ENCODE assay signal across 19 cellular contexts in the genomic region with DNA sequence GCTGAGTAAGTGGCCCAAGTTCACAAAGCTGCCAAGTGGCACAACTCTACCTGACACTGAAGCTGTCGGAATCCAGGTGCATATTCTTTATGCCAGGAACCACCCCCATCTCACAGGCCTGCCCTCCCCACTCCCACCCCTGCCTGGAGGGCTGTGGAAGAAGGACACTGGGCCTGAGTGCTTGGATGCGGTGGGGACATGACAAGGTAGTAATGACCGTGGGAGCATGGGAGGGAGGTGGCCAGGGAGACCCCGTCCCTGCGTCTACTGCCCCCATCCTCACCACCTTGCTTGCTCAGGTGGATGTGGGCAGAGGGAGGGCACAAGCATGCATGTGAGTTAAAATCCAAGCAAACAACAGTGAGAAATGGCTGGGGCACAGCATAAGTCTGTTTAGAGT. TPM values are rescaled to one million over a fixed set of nuclear protein-coding genes. Genes with fewer than 3 reads are reported as not detected.
DNase-seq lines count a peak whose midpoint lies in the region; ATAC-seq and TF ChIP-seq lines count a peak whose summit lies in the region.
"Had no signal": no experiment of that assay in that cellular context is flagged by ENCODE, and none has a peak within 500 bp of the region (broad histone marks: within the 10 kb centered on the region; RNA-seq: fewer than 3 reads in every experiment).

No MANE protein-coding gene starts in this region.

- no peak overlapping the region for H3K27ac Mint-ChIP-seq in T-helper 2 cell treated with Interferon-gamma antibody and Interleukin-4, amounts not matched to agents 5 μg/mL and 100 μg/mL, for 36 hours
- peak overlapping the region; percentile 62 for H3K27ac Mint-ChIP-seq in neural progenitor cell
- H3K27ac Mint-ChIP-seq in stimulated activated naive CD8-positive, alpha-beta T cell treated with anti-CD3 and anti-CD28 coated beads, Interleukin-15, amount 100 ng/mL, for 72 hours = no peak overlapping the region
- H3K27ac Mint-ChIP-seq in activated T-cell treated with anti-CD3 and anti-CD28 coated beads, Interleukin-2, amount 50 U/mL, for 72 hours = no peak overlapping the region
- H3K27ac Mint-ChIP-seq: CD4-positive, alpha-beta T cell; GM23338; HFFc6 had no signal

- H3K27ac ChIP-seq in neural progenitor cell = no peak overlapping the region
- H3K27ac ChIP-seq: 22Rv1, A549, C4-2B had no signal

- ATAC-seq in stimulated activated naive CD8-positive, alpha-beta T cell treated with anti-CD3 and anti-CD28 coated beads, Interleukin-15, amount 100 ng/mL, for 72 hours = peak; percentile 16
- no peak for ATAC-seq in left lobe of liver
- no peak for ATAC-seq in activated T-cell treated with anti-CD3 and anti-CD28 coated beads, Interleukin-2, amount 50 U/mL, for 72 hours (replicated peaks in 1 of 2)
- no peak for ATAC-seq in HG03442 (IDR thresholded peaks at IDR 0.05; ENCODE audit: unreplicated experiment)
- ATAC-seq: A549, GM23338, HCT116 had no signal

- no peaks in the 10 kb centered on the region for H3K36me3 ChIP-seq in neural progenitor cell

- H2AFZ ChIP-seq in neural progenitor cell (replicated peaks) = no peak overlapping the region
- H2AFZ ChIP-seq: GM23338 had no signal

- peaks cover 6% of the 10 kb centered on the region for H3K4me1 Mint-ChIP-seq in T-helper 2 cell treated with Interferon-gamma antibody and Interleukin-4, amounts not matched to agents 5 μg/mL and 100 μg/mL, for 36 hours (ENCODE audit: low read depth)
- peaks cover 35% of the 10 kb centered on the region for H3K4me1 Mint-ChIP-seq in neural progenitor cell
- no peaks in the 10 kb centered on the region for H3K4me1 Mint-ChIP-seq in stimulated activated naive CD8-positive, alpha-beta T cell treated with anti-CD3 and anti-CD28 coated beads, Interleukin-15, amount 100 ng/mL, for 72 hours
- H3K4me1 Mint-ChIP-seq in activated T-cell treated with anti-CD3 and anti-CD28 coated beads, Interleukin-2, amount 50 U/mL, for 72 hours (ENCODE audit: low read depth) = no peaks in the 10 kb centered on the region
- H3K4me1 Mint-ChIP-seq: GM23338 had no signal

- no peak overlapping the region for H3K4me3 ChIP-seq in neural progenitor cell
- H3K4me3 ChIP-seq: A549, GM23338 had no signal

- no peaks in the 10 kb centered on the region for H3K4me1 ChIP-seq in neural progenitor cell
- H3K4me1 ChIP-seq: A549 had no signal

- H3K4me2 ChIP-seq in neural progenitor cell = no peak overlapping the region
- H3K4me2 ChIP-seq: A549, GM23338 had no signal

- no peaks in the 10 kb centered on the region for H3K27me3 ChIP-seq in neural progenitor cell

- H3K9me3 Mint-ChIP-seq in T-helper 2 cell treated with Interferon-gamma antibody and Interleukin-4, amounts not matched to agents 5 μg/mL and 100 μg/mL, for 36 hours = peaks cover 20% of the 10 kb centered on the region
- H3K9me3 Mint-ChIP-seq in neural progenitor cell = peaks cover 24% of the 10 kb centered on the region
- peaks cover 16 to 22% of the 10 kb centered on the region in 2 donors for H3K9me3 Mint-ChIP-seq in stimulated activated naive CD8-positive, alpha-beta T cell treated with anti-CD3 and anti-CD28 coated beads, Interleukin-15, amount 100 ng/mL, for 72 hours
- H3K9me3 Mint-ChIP-seq in activated T-cell treated with anti-CD3 and anti-CD28 coated beads, Interleukin-2, amount 50 U/mL, for 72 hours = peaks cover 7 to 8% of the 10 kb centered on the region in 2 donors

- H4K20me1 ChIP-seq in neural progenitor cell (ENCODE audit: low read depth) = no peaks in the 10 kb centered on the region

- no peak overlapping the region for H3K4me3 Mint-ChIP-seq in T-helper 2 cell treated with Interferon-gamma antibody and Interleukin-4, amounts not matched to agents 5 μg/mL and 100 μg/mL, for 36 hours
- no peak overlapping the region for H3K4me3 Mint-ChIP-seq in neural progenitor cell
- no peak overlapping the region for H3K4me3 Mint-ChIP-seq in stimulated activated naive CD8-positive, alpha-beta T cell treated with anti-CD3 and anti-CD28 coated beads, Interleukin-15, amount 100 ng/mL, for 72 hours
- H3K4me3 Mint-ChIP-seq in activated T-cell treated with anti-CD3 and anti-CD28 coated beads, Interleukin-2, amount 50 U/mL, for 72 hours = no peak overlapping the region
- H3K4me3 Mint-ChIP-seq: CD4-positive, alpha-beta T cell; GM23338; HFFc6 had no signal

- peaks cover 12% of the 10 kb centered on the region for H3K27me3 Mint-ChIP-seq in T-helper 2 cell treated with Interferon-gamma antibody and Interleukin-4, amounts not matched to agents 5 μg/mL and 100 μg/mL, for 36 hours (ENCODE audit: low read depth)
- no peaks in the 10 kb centered on the region for H3K27me3 Mint-ChIP-seq in neural progenitor cell (ENCODE audit: insufficient read depth, low read depth)
- peaks cover 29% of the 10 kb centered on the region for H3K27me3 Mint-ChIP-seq in stimulated activated naive CD8-positive, alpha-beta T cell treated with anti-CD3 and anti-CD28 coated beads, Interleukin-15, amount 100 ng/mL, for 72 hours
- peaks cover 16% of the 10 kb centered on the region for H3K27me3 Mint-ChIP-seq in activated T-cell treated with anti-CD3 and anti-CD28 coated beads, Interleukin-2, amount 50 U/mL, for 72 hours (ENCODE audit: low read depth)

- H3K9me3 ChIP-seq in neural progenitor cell (ENCODE audit: low read depth) = peaks cover 7% of the 10 kb centered on the region
- H3K9me3 ChIP-seq: A549 had no signal

- TF ChIP-seq CTCF in neural progenitor cell (IDR thresholded peaks at IDR 0.05) = no peak

- DNase-seq in T-helper 2 cell treated with Interferon-gamma antibody and Interleukin-4, amounts not matched to agents 5 μg/mL and 100 μg/mL, for 36 hours (ENCODE audit: low spot score) = peak; percentile 0
- DNase-seq in T-helper 2 cell (no peak), islet precursor cell (peak; percentile 27), neural progenitor cell (ENCODE audit: low spot score) (no peak), left lobe of liver (ENCODE audit: low spot score) (no peak)
- DNase-seq in stimulated activated naive CD8-positive, alpha-beta T cell treated with anti-CD3 and anti-CD28 coated beads, Interleukin-15, amount 100 ng/mL, for 72 hours = no peak
- no peak for DNase-seq in activated T-cell treated with anti-CD3 and anti-CD28 coated beads, Interleukin-2, amount 50 U/mL, for 72 hours
- DNase-seq: AML-193; CD4-positive, alpha-beta T cell; DMS153; DMS79; GDM1; HFFc6 had no signal

- no peaks in the 10 kb centered on the region for H3K36me3 Mint-ChIP-seq in T-helper 2 cell treated with Interferon-gamma antibody and Interleukin-4, amounts not matched to agents 5 μg/mL and 100 μg/mL, for 36 hours (ENCODE audit: low read depth)
- H3K36me3 Mint-ChIP-seq in neural progenitor cell = peaks cover 2% of the 10 kb centered on the region
- H3K36me3 Mint-ChIP-seq in activated T-cell treated with anti-CD3 and anti-CD28 coated beads, Interleukin-2, amount 50 U/mL, for 72 hours (ENCODE audit: insufficient read depth in 2 of 2) = peaks cover 1 to 5% of the 10 kb centered on the region in 2 donors

- H3K9ac ChIP-seq in neural progenitor cell = no peak overlapping the region

- no peaks in the 10 kb centered on the region for H3F3A ChIP-seq in neural progenitor cell (ENCODE audit: low read depth)

- no peaks in the 10 kb centered on the region for H3K79me2 ChIP-seq in neural progenitor cell (ENCODE audit: low read depth)

RNA-seq across cellular contexts. Expression of a gene that starts 57.8 kb away (rescaled TPM):
- total RNA-seq in neural progenitor cell (ENCODE audit: low replicate concordance) (0.92 and 1.2 TPM in 2 replicates), left lobe of liver (2.7 TPM)
- total RNA-seq in activated T-cell treated with anti-CD3 and anti-CD28 coated beads, Interleukin-2, amount 50 U/mL, for 72 hours = under 1 TPM in 1 of 2 donors, not detected in 1; 0.25 TPM

Comparison
In these comparisons a context has a peak if more than half of its experiments do, and no peak if none do; other contexts are left out.
1. DNase-seq: peak in T-helper 2 cell treated with Interferon-gamma antibody and Interleukin-4, amounts not matched to agents 5 μg/mL and 100 μg/mL, for 36 hours (single experiment) and islet precursor cell (single experiment); none in T-helper 2 cell (0 of 5), neural progenitor cell (single experiment), stimulated activated naive CD8-positive, alpha-beta T cell treated with anti-CD3 and anti-CD28 coated beads, Interleukin-15, amount 100 ng/mL, for 72 hours (0 of 2), left lobe of liver (single experiment) and activated T-cell treated with anti-CD3 and anti-CD28 coated beads, Interleukin-2, amount 50 U/mL, for 72 hours (0 of 2).